ENCODE assay signal across 24 cellular contexts in genomic region chr4:67234296-67234695, GRCh38.
DNase-seq lines count a peak whose midpoint lies in the region; ATAC-seq and TF ChIP-seq lines count a peak whose summit lies in the region.
"Had no signal": no experiment of that assay in that cellular context is flagged by ENCODE, and none has a peak within 500 bp of the region (broad histone marks: within the 10 kb centered on the region; RNA-seq: fewer than 3 reads in every experiment).

No MANE protein-coding gene starts in this region.

- H3K79me2 ChIP-seq in GM23338 (replicated peaks; ENCODE audit: insufficient read depth) = no peaks in the 10 kb centered on the region

- no peak overlapping the region for H3K27ac ChIP-seq in GM23338 (ENCODE audit: low read depth)
- no peak overlapping the region for H3K27ac ChIP-seq in transverse colon
- H3K27ac ChIP-seq: heart left ventricle, KMS-11, left lung, sigmoid colon, SJSA1, stomach, tibial artery had no signal

- no peaks in the 10 kb centered on the region for H3K4me1 Mint-ChIP-seq in GM23338
- H3K4me1 Mint-ChIP-seq: activated CD4-positive, alpha-beta T cell treated with anti-CD3 and anti-CD28 coated beads for 36 hours; CD14-positive monocyte had no signal

- H3K9me3 ChIP-seq in transverse colon = no peaks in the 10 kb centered on the region
- H3K9me3 ChIP-seq: heart left ventricle, left lung, sigmoid colon, SJSA1, stomach, tibial artery had no signal

- TF ChIP-seq EP300 in transverse colon (IDR thresholded peaks at IDR 0.05; ENCODE audit: low read depth) = no peak

- H3K36me3 ChIP-seq in GM23338 (ENCODE audit: insufficient read depth) (no peaks in the 10 kb centered on the region), kidney epithelial cell (ENCODE audit: control insufficient read depth, insufficient read depth, low read length) (no peaks in the 10 kb centered on the region), transverse colon (no peaks in the 10 kb centered on the region)
- H3K36me3 ChIP-seq: heart left ventricle, left lung, sigmoid colon, SJSA1, stomach, tibial artery had no signal

- no peaks in the 10 kb centered on the region for H3K27me3 ChIP-seq in GM23338 (ENCODE audit: insufficient read depth)
- H3K27me3 ChIP-seq in kidney epithelial cell (ENCODE audit: control insufficient read depth, insufficient read depth, low read length) = no peaks in the 10 kb centered on the region
- H3K27me3 ChIP-seq in transverse colon = no peaks in the 10 kb centered on the region
- H3K27me3 ChIP-seq: heart left ventricle, left lung, sigmoid colon, SJSA1, stomach, tibial artery had no signal

- H4K20me1 ChIP-seq in GM23338 (replicated peaks; ENCODE audit: insufficient read depth) = no peaks in the 10 kb centered on the region

- H3K9me2 ChIP-seq in GM23338 (ENCODE audit: insufficient read depth) = no peaks in the 10 kb centered on the region; the same call in 1 of the 2 replicates

- no peaks in the 10 kb centered on the region for H3K36me3 Mint-ChIP-seq in GM23338 (ENCODE audit: low read depth)
- H3K36me3 Mint-ChIP-seq: CD14-positive monocyte had no signal

- intact Hi-C loops in transverse colon (cut with DNase I; ENCODE audit: low total_unique reads) = no loop called here

- no peaks in the 10 kb centered on the region for H3F3A ChIP-seq in GM23338 (replicated peaks; ENCODE audit: low read depth)

- H3K9me3 Mint-ChIP-seq in GM23338 = no peaks in the 10 kb centered on the region
- H3K9me3 Mint-ChIP-seq: dendritic cell treated with granulocyte-macrophage colony-stimulating factor and Interleukin-4, amounts not matched to agents 40 ng/mL and 50 ng/mL, for 4 days; T-helper 1 cell treated with Interleukin-12 subunit alpha and Interleukin-12 subunit beta and Interleukin-4 antibody, amounts not matched to agents 30 μg/mL and 1 μg/mL, for 36 hours had no signal

- H3K4me2 ChIP-seq in GM23338 = no peak overlapping the region
- H3K4me2 ChIP-seq: KMS-11 had no signal

- H3K27ac Mint-ChIP-seq in GM23338 = no peak overlapping the region
- H3K27ac Mint-ChIP-seq: activated CD4-positive, alpha-beta T cell treated with anti-CD3 and anti-CD28 coated beads for 36 hours; CD14-positive monocyte; dendritic cell treated with granulocyte-macrophage colony-stimulating factor and Interleukin-4, amounts not matched to agents 40 ng/mL and 50 ng/mL, for 4 days; T-helper 1 cell treated with Interleukin-12 subunit alpha and Interleukin-12 subunit beta and Interleukin-4 antibody, amounts not matched to agents 30 μg/mL and 1 μg/mL, for 36 hours had no signal

- peaks cover 2% of the 10 kb centered on the region for H3K27me3 Mint-ChIP-seq in GM23338 (ENCODE audit: insufficient read depth, low read depth, poor library complexity)
- H3K27me3 Mint-ChIP-seq: activated CD4-positive, alpha-beta T cell treated with anti-CD3 and anti-CD28 coated beads for 36 hours; dendritic cell treated with granulocyte-macrophage colony-stimulating factor and Interleukin-4, amounts not matched to agents 40 ng/mL and 50 ng/mL, for 4 days had no signal

- ATAC-seq in GM23338 (no peak), GM21423 (IDR thresholded peaks at IDR 0.05; ENCODE audit: unreplicated experiment) (no peak)
- ATAC-seq: activated CD4-positive, alpha-beta T cell treated with anti-CD3 and anti-CD28 coated beads for 36 hours; heart left ventricle; left lung had no signal

- TF ChIP-seq CTCF in GM23338 (conservative IDR thresholded peaks at IDR 0.05; ENCODE audit: low read depth in 2 of 2) = no peak
- no peak for TF ChIP-seq CTCF in astrocyte of the spinal cord (IDR thresholded peaks at IDR 0.05; ENCODE audit: low read depth, low read length)
- TF ChIP-seq CTCF in kidney epithelial cell (IDR thresholded peaks at IDR 0.05; ENCODE audit: insufficient read depth, low read length, poor library complexity, severe bottlenecking) = no peak
- TF ChIP-seq CTCF in transverse colon (IDR thresholded peaks at IDR 0.05) = no peak
- TF ChIP-seq CTCF in GM13976 (IDR thresholded peaks at IDR 0.05; ENCODE audit: borderline replicate concordance, control extremely low read depth, extremely low read depth, insufficient read depth, missing control alignments) = no peak

- no peak overlapping the region for H3K4me3 ChIP-seq in GM23338
- no peak overlapping the region for H3K4me3 ChIP-seq in astrocyte of the spinal cord (ENCODE audit: low read depth, low read length)
- no peak overlapping the region for H3K4me3 ChIP-seq in kidney epithelial cell (ENCODE audit: low read depth, low read length)
- H3K4me3 ChIP-seq in transverse colon = no peak overlapping the region
- H3K4me3 ChIP-seq: heart left ventricle, left lung, sigmoid colon, SJSA1, stomach, tibial artery had no signal

- DNase-seq in GM23338 (ENCODE audit: low spot score) (peak; percentile 17), astrocyte of the spinal cord (ENCODE audit: low read depth, low spot score) (peak; percentile 28), kidney epithelial cell (ENCODE audit: low read depth) (peak; percentile 10), renal cortical epithelial cell (ENCODE audit: low read depth) (peak; percentile 11), NCI-H2029 treated with DMSO at 0.1 percent for 48 hours (lab: John Stamatoyannopoulos, UW) (no peak), transverse colon (no peak), GM13976 (ENCODE audit: low spot score) (no peak)
- DNase-seq: activated CD4-positive, alpha-beta T cell treated with anti-CD3 and anti-CD28 coated beads for 36 hours; activated gamma-delta T cell; activated T-cell treated with anti-CD3 and anti-CD28 coated beads, Interleukin-2, amount 50 U/mL, for 1 hour; heart left ventricle; left lung; NCI-H1694; NCI-H2171; NCI-H524 treated with DMSO at 0.1 percent for 48 hours; sigmoid colon; stomach; tibial artery had no signal

- 29 to 37% methylated on average over 2 of the region's 2 CpGs for WGBS in transverse colon (ENCODE audit: low coverage in 1 of 2), 2 donors

- no peak overlapping the region for H3K4me3 Mint-ChIP-seq in GM23338
- H3K4me3 Mint-ChIP-seq: activated CD4-positive, alpha-beta T cell treated with anti-CD3 and anti-CD28 coated beads for 36 hours; CD14-positive monocyte; dendritic cell treated with granulocyte-macrophage colony-stimulating factor and Interleukin-4, amounts not matched to agents 40 ng/mL and 50 ng/mL, for 4 days; T-helper 1 cell treated with Interleukin-12 subunit alpha and Interleukin-12 subunit beta and Interleukin-4 antibody, amounts not matched to agents 30 μg/mL and 1 μg/mL, for 36 hours had no signal

- no peaks in the 10 kb centered on the region for H3K4me1 ChIP-seq in GM23338 (ENCODE audit: insufficient read depth)
- H3K4me1 ChIP-seq in transverse colon = no peaks in the 10 kb centered on the region
- H3K4me1 ChIP-seq: heart left ventricle, left lung, sigmoid colon, SJSA1, stomach, tibial artery had no signal

- TF ChIP-seq POLR2A in transverse colon (IDR thresholded peaks at IDR 0.05) = no peak

- in situ Hi-C loops in astrocyte of the spinal cord (cut with HindIII; ENCODE audit: low sequenced_read_pairs) = no loop called here
- in situ Hi-C loops in transverse colon (cut with MboI; ENCODE audit: low pct_ligation_motif_present in 1 of 4, low pct_unique_long_range_greater_than_20kb in 1 of 4, low sequenced_read_pairs in 3 of 4) = no loop called here
- in situ Hi-C loops in GM13976 (cut with MboI; ENCODE audit: low sequenced_read_pairs, unreplicated experiment) = no loop called here

- no peak overlapping the region for H2AFZ ChIP-seq in GM23338

TF ChIP-seq in GM23338, 12 proteins besides CTCF, POLR2A, EP300 and RAD21:
- TF ChIP-seq STAT1 (IDR thresholded peaks at IDR 0.05; ENCODE audit: unreplicated experiment) = no peak
- TF ChIP-seq CREB1 (CRISPR knock-in tag; IDR thresholded peaks at IDR 0.05; ENCODE audit: low read depth) = no peak

Comparison
In these comparisons a context has a peak if more than half of its experiments do, and no peak if none do; other contexts are left out.
1. DNase-seq: peak in GM23338 (single experiment), astrocyte of the spinal cord (single experiment), kidney epithelial cell (single experiment) and renal cortical epithelial cell (single experiment); none in NCI-H2029 treated with DMSO at 0.1 percent for 48 hours (single experiment), transverse colon (single experiment) and GM13976 (single experiment).